ENCODE assay signal across 23 cellular contexts in the genomic region with DNA sequence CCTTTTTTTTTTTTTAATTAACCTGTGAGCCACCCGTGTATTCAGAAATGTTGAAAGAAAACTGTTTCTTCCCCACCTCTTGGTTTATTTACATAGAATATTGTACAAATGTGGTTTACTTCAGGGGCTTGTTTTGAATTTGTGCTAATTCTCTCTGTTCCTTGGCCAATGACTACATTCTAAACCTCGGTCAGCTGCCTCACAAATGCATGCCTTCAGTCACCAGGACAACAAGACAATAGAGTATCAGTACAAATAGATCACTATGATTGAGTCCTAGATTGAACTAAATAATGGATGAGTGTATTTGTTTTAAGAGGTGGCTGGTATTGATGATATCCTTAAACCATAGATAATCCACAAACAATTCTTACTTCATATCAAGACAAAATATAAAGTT. TPM values are rescaled to one million over a fixed set of nuclear protein-coding genes. Genes with fewer than 3 reads are reported as not detected.
DNase-seq lines count a peak whose midpoint lies in the region; ATAC-seq and TF ChIP-seq lines count a peak whose summit lies in the region.
"Had no signal": no experiment of that assay in that cellular context is flagged by ENCODE, and none has a peak within 500 bp of the region (broad histone marks: within the 10 kb centered on the region; RNA-seq: fewer than 3 reads in every experiment).

No MANE protein-coding gene starts in this region.

- H3K4me3 ChIP-seq in choroid plexus epithelial cell (ENCODE audit: low read depth, low read length) (no peak overlapping the region), neutrophil (ENCODE audit: low read depth in 1 of 2, low read length in 1 of 2) (no peak overlapping the region)
- H3K4me3 ChIP-seq: SK-N-MC had no signal

- no peak for ATAC-seq in activated T-cell treated with anti-CD3 and anti-CD28 coated beads, Interleukin-2, amount 50 U/mL, for 72 hours (replicated peaks in 1 of 2)
- ATAC-seq in HG02981 (IDR thresholded peaks at IDR 0.05; ENCODE audit: unreplicated experiment) (peak; percentile 50), HG03571 (IDR thresholded peaks at IDR 0.05; ENCODE audit: unreplicated experiment) (no peak), GM21390 (IDR thresholded peaks at IDR 0.05; ENCODE audit: unreplicated experiment) (no peak)
- ATAC-seq: Panc1 had no signal

- TF ChIP-seq CTCF in choroid plexus epithelial cell (conservative IDR thresholded peaks at IDR 0.05; ENCODE audit: low read depth, low read length) (no peak), neutrophil (IDR thresholded peaks at IDR 0.05) (no peak)

- H3K4me1 Mint-ChIP-seq in activated T-cell treated with anti-CD3 and anti-CD28 coated beads, Interleukin-2, amount 50 U/mL, for 72 hours (ENCODE audit: low read depth): peaks cover 85% of the 10 kb centered on the region

- H3K36me3 ChIP-seq in neutrophil: no peaks in the 10 kb centered on the region

- H3K27me3 ChIP-seq in neutrophil: no peaks in the 10 kb centered on the region

- peak overlapping the region; percentile 52 for H3K27ac Mint-ChIP-seq in activated T-cell treated with anti-CD3 and anti-CD28 coated beads, Interleukin-2, amount 50 U/mL, for 72 hours
- H3K27ac Mint-ChIP-seq: activated T-helper 2 cell treated with anti-CD3 and anti-CD28 coated beads, Interferon-gamma antibody, Interleukin-2, Interleukin-4, amounts not matched to agents 10 μg/mL and 5 μg/mL and 100 μg/mL, durations not matched to agents 14 hours and 24 hours and 36 hours had no signal

- H3K9me3 ChIP-seq in neutrophil: no peaks in the 10 kb centered on the region

- DNase-seq in activated T-cell treated with anti-CD3 and anti-CD28 coated beads, Interleukin-2, amount 50 U/mL, for 72 hours: no peak
- no peak for DNase-seq in activated T-cell treated with anti-CD3 and anti-CD28 coated beads, Interleukin-2, amount 50 U/mL, for 1 hour
- DNase-seq in choroid plexus epithelial cell (ENCODE audit: low read depth) (peak; percentile 62), epidermal melanocyte (ENCODE audit: insufficient read length, low spot score) (no peak)
- DNase-seq: activated CD4-positive, CD25-positive, alpha-beta regulatory T cell treated with anti-CD3 and anti-CD28 coated beads, Interleukin-2, amount 50 U/mL, for 72 hours; activated CD8-positive, alpha-beta memory T cell treated with anti-CD3 and anti-CD28 coated beads for 24 hours; effector CD8-positive, alpha-beta T cell; GOT3; Karpas-422; mesenchymal stem cell; NCI-H1417; NCI-H2171; retina; stimulated activated naive CD4-positive, alpha-beta T cell; T-helper 9 cell had no signal

- H3K4me3 Mint-ChIP-seq in activated T-cell treated with anti-CD3 and anti-CD28 coated beads, Interleukin-2, amount 50 U/mL, for 72 hours: no peak overlapping the region

- H3K4me1 ChIP-seq in neutrophil (ENCODE audit: control insufficient read depth in 1 of 2, insufficient read depth in 1 of 2, low read depth in 1 of 2, low read length in 1 of 2): peaks cover 26 to 38% of the 10 kb centered on the region in 2 experiments

- H3K27ac ChIP-seq in neutrophil: peak overlapping the region; percentile 62
- H3K27ac ChIP-seq: C4-2B, SK-N-MC had no signal

- no peaks in the 10 kb centered on the region for H3K27me3 Mint-ChIP-seq in activated T-cell treated with anti-CD3 and anti-CD28 coated beads, Interleukin-2, amount 50 U/mL, for 72 hours (ENCODE audit: low read depth)

- peaks cover 0 to 9% of the 10 kb centered on the region in 2 donors for H3K36me3 Mint-ChIP-seq in activated T-cell treated with anti-CD3 and anti-CD28 coated beads, Interleukin-2, amount 50 U/mL, for 72 hours (ENCODE audit: insufficient read depth in 2 of 2)

- no peaks in the 10 kb centered on the region for H3K9me3 Mint-ChIP-seq in activated T-cell treated with anti-CD3 and anti-CD28 coated beads, Interleukin-2, amount 50 U/mL, for 72 hours
- H3K9me3 Mint-ChIP-seq: activated T-helper 2 cell treated with anti-CD3 and anti-CD28 coated beads, Interferon-gamma antibody, Interleukin-2, Interleukin-4, amounts not matched to agents 10 μg/mL and 5 μg/mL and 100 μg/mL, durations not matched to agents 14 hours and 24 hours and 36 hours had no signal

RNA-seq across cellular contexts. Expression of a gene that starts 36.0 kb away (rescaled TPM):
- 100 to 1,000 TPM in 1 of 2 donors, 10 to 100 TPM in 1; 98.2 to 131 TPM for total RNA-seq in activated T-cell treated with anti-CD3 and anti-CD28 coated beads, Interleukin-2, amount 50 U/mL, for 72 hours
